13 cellular contexts compared by ENCODE assay signal in the genomic region with DNA sequence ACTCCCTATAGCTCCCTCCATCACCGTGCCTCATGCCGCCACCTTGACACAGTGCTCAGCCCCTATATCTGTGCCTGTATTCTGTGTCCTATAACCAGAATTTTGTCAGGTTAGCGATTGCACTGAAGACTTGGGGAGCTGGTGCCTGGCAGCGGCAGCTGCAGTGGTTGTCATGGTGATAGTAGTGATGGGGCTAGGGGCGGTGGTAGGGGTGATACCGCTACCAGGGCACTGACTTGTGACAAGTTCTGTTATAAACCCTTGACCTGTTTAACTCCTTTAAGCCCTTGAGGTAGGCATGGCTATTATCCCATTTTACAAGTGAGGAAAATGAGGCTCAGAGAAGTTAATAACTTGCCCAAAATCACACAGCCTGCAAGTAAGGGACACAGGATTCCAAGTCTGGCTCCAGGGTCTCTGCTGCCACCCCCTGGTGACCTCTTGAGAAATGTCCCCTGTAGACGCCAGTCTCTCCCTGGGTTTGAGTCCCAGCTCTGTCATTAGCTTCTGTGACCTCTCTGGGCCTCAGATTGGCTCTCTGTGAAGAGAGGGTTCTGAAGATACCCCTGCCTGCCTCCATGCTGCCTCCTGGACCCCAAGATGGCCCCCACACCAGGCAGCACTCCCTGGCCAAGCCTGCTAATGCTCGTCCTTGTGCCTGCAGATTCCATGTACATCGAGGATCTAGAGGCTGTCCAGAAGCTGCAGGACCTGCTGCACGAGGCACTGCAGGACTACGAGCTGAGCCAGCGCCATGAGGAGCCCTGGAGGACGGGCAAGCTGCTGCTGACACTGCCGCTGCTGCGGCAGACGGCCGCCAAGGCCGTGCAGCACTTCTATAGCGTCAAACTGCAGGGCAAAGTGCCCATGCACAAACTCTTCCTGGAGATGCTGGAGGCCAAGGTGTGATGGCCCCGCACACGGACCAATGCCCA.
DNase-seq lines count a peak whose midpoint lies in the region; ATAC-seq and TF ChIP-seq lines count a peak whose summit lies in the region.
"Had no signal": no experiment of that assay in that cellular context is flagged by ENCODE, and none has a peak within 500 bp of the region (broad histone marks: within the 10 kb centered on the region; RNA-seq: fewer than 3 reads in every experiment).

No MANE protein-coding gene starts in this region.

- H3K27me3 ChIP-seq in SJCRH30, result no peaks in the 10 kb centered on the region
- no peaks in the 10 kb centered on the region for H3K27me3 ChIP-seq in neuronal stem cell (ENCODE audit: control insufficient read depth in 3 of 3, insufficient read depth in 3 of 3, low read depth in 1 of 3, low read length in 3 of 3)

- no peak overlapping the region for H3K4me3 ChIP-seq in HFF-Myc (replicated peaks; ENCODE audit: low read depth, low read length)
- H3K4me3 ChIP-seq in SJCRH30, result no peak overlapping the region
- H3K4me3 ChIP-seq in neuronal stem cell (ENCODE audit: low read length in 2 of 2), result no peak overlapping the region

- TF ChIP-seq CTCF in HFF-Myc (IDR thresholded peaks at IDR 0.05; ENCODE audit: low read depth, low read length, missing control alignments), result peak; percentile 5

- peak overlapping the region; percentile 4 for H2AK5ac ChIP-seq in neuronal stem cell (ENCODE audit: low read depth, low read length)

- no peak overlapping the region for H3K4ac ChIP-seq in neuronal stem cell (ENCODE audit: low read length)

- no peak overlapping the region for H2AFZ ChIP-seq in neuronal stem cell (ENCODE audit: low read length)

- H4K8ac ChIP-seq in neuronal stem cell (ENCODE audit: low read depth, low read length), result no peak overlapping the region

- H3K9me3 ChIP-seq in SJCRH30 (replicated peaks) (no peaks in the 10 kb centered on the region), neuronal stem cell (replicated peaks in 1 of 2; ENCODE audit: control insufficient read depth in 2 of 2, insufficient read depth in 1 of 2, low read depth in 1 of 2, low read length in 2 of 2) (no peaks in the 10 kb centered on the region)

- no peaks in the 10 kb centered on the region for H3K36me3 Mint-ChIP-seq in stimulated activated memory B cell treated with anti-CD40 and anti-IgM and Interleukin-4, amounts not matched to agents 10 μg/mL and 1 μg/mL and 100 μg/mL, for 72 hours
- H3K36me3 Mint-ChIP-seq: activated naive CD8-positive, alpha-beta T cell treated with anti-CD3 and anti-CD28 coated beads for 36 hours had no signal

- H3K27me3 Mint-ChIP-seq in stimulated activated memory B cell treated with anti-CD40 and anti-IgM and Interleukin-4, amounts not matched to agents 10 μg/mL and 1 μg/mL and 100 μg/mL, for 72 hours, result peaks cover 33% of the 10 kb centered on the region

- no peak overlapping the region for H3K4me2 ChIP-seq in neuronal stem cell (ENCODE audit: insufficient read depth, low read length, poor library complexity, severe bottlenecking)

- H3K18ac ChIP-seq in neuronal stem cell (ENCODE audit: low read length), result peak overlapping the region; percentile 1

- H2BK120ac ChIP-seq in neuronal stem cell (ENCODE audit: low read depth, low read length), result no peak overlapping the region

- H3K79me1 ChIP-seq in neuronal stem cell (ENCODE audit: low read depth, low read length), result no peaks in the 10 kb centered on the region

- H3K36me3 ChIP-seq in SJCRH30 (no peaks in the 10 kb centered on the region), neuronal stem cell (replicated peaks in 1 of 2; ENCODE audit: control insufficient read depth in 2 of 2, insufficient read depth in 2 of 2, low read length in 2 of 2) (no peaks in the 10 kb centered on the region)

- H3K4me1 ChIP-seq in SJCRH30 (no peaks in the 10 kb centered on the region), neuronal stem cell (ENCODE audit: control insufficient read depth in 2 of 2, insufficient read depth in 1 of 2, low read depth in 1 of 2, low read length in 2 of 2) (peaks cover 0 to 3% of the 10 kb centered on the region in 2 donors)

- H3K4me1 Mint-ChIP-seq in stimulated activated memory B cell treated with anti-CD40 and anti-IgM and Interleukin-4, amounts not matched to agents 10 μg/mL and 1 μg/mL and 100 μg/mL, for 72 hours, result peaks cover 9% of the 10 kb centered on the region
- H3K4me1 Mint-ChIP-seq: activated naive CD8-positive, alpha-beta T cell treated with anti-CD3 and anti-CD28 coated beads for 36 hours had no signal

- no peak overlapping the region for H3K9ac ChIP-seq in neuronal stem cell (ENCODE audit: low read depth, low read length, poor library complexity)

- H2BK12ac ChIP-seq in neuronal stem cell (ENCODE audit: low read length), result no peak overlapping the region

- H3K27ac ChIP-seq in SJCRH30, result no peak overlapping the region
- H3K27ac ChIP-seq in neuronal stem cell (replicated peaks; ENCODE audit: low read length), result no peak overlapping the region

- no peaks in the 10 kb centered on the region for H3K9me3 Mint-ChIP-seq in stimulated activated memory B cell treated with anti-CD40 and anti-IgM and Interleukin-4, amounts not matched to agents 10 μg/mL and 1 μg/mL and 100 μg/mL, for 72 hours
- H3K9me3 Mint-ChIP-seq: activated naive CD8-positive, alpha-beta T cell treated with anti-CD3 and anti-CD28 coated beads for 36 hours had no signal

- H3K14ac ChIP-seq in neuronal stem cell (ENCODE audit: low read length), result peak overlapping the region; percentile 25

- peak; percentile 28 for DNase-seq in NCI-H2171 treated with DMSO at 0.1 percent for 48 hours (lab: John Stamatoyannopoulos, UW)
- DNase-seq in NCI-H2171 (lab: John Stamatoyannopoulos, UW), result no peak
- DNase-seq in HFF-Myc (ENCODE audit: extremely low read depth, low read depth), result no peak
- peak; percentile 18 to 40 for DNase-seq in SJCRH30
- DNase-seq in neuronal stem cell (ENCODE audit: low spot score), result no peak
- no peak for DNase-seq in stimulated activated CD8-positive, alpha-beta memory T cell treated with anti-CD3 and anti-CD28 coated beads, Interleukin-4, amount 100 ng/mL, for 48 hours
- no peak for DNase-seq in kidney tubule cell (ENCODE audit: low spot score)
- DNase-seq: activated CD4-positive, alpha-beta T cell treated with anti-CD3 and anti-CD28 coated beads, Interleukin-2, amount 50 U/mL, for 48 hours; activated naive CD8-positive, alpha-beta T cell treated with anti-CD3 and anti-CD28 coated beads for 36 hours; NCI-H524 treated with DMSO at 0.1 percent for 48 hours; right cardiac atrium had no signal

- H2BK15ac ChIP-seq in neuronal stem cell (ENCODE audit: low read length), result no peak overlapping the region

- no peak for ATAC-seq in stimulated activated memory B cell treated with anti-CD40 and anti-IgM and Interleukin-4, amounts not matched to agents 10 μg/mL and 1 μg/mL and 100 μg/mL, for 72 hours
- ATAC-seq: esophagus mucosa had no signal

- no peak overlapping the region for H3K4me3 Mint-ChIP-seq in stimulated activated memory B cell treated with anti-CD40 and anti-IgM and Interleukin-4, amounts not matched to agents 10 μg/mL and 1 μg/mL and 100 μg/mL, for 72 hours
- H3K4me3 Mint-ChIP-seq: activated naive CD8-positive, alpha-beta T cell treated with anti-CD3 and anti-CD28 coated beads for 36 hours had no signal

- WGBS in neuronal stem cell (ENCODE audit: extremely low coverage in 2 of 2, insufficient read length in 2 of 2, insufficient replicate concordance in 1 of 2), 2 donors, result no CpG with 5 or more reads among the region's 21 CpGs

- no peak overlapping the region for H4K91ac ChIP-seq in neuronal stem cell (ENCODE audit: low read depth, low read length, poor library complexity)

- no peak overlapping the region for H2BK5ac ChIP-seq in neuronal stem cell (ENCODE audit: low read length)

- H3K27ac Mint-ChIP-seq in stimulated activated memory B cell treated with anti-CD40 and anti-IgM and Interleukin-4, amounts not matched to agents 10 μg/mL and 1 μg/mL and 100 μg/mL, for 72 hours, result no peak overlapping the region
- H3K27ac Mint-ChIP-seq: activated naive CD8-positive, alpha-beta T cell treated with anti-CD3 and anti-CD28 coated beads for 36 hours had no signal

- H3K23ac ChIP-seq in neuronal stem cell (ENCODE audit: low read depth, low read length, poor library complexity), result no peak overlapping the region

Comparison
In these comparisons a context has a peak if more than half of its experiments do, and no peak if none do; other contexts are left out.
1. DNase-seq: peak in NCI-H2171 treated with DMSO at 0.1 percent for 48 hours (single experiment) and SJCRH30 (2 of 2); none in NCI-H2171 (single experiment), HFF-Myc (single experiment), neuronal stem cell (single experiment), stimulated activated CD8-positive, alpha-beta memory T cell treated with anti-CD3 and anti-CD28 coated beads, Interleukin-4, amount 100 ng/mL, for 48 hours (single experiment) and kidney tubule cell (single experiment).